ENCODE assay signal across 19 cellular contexts in the genomic region with DNA sequence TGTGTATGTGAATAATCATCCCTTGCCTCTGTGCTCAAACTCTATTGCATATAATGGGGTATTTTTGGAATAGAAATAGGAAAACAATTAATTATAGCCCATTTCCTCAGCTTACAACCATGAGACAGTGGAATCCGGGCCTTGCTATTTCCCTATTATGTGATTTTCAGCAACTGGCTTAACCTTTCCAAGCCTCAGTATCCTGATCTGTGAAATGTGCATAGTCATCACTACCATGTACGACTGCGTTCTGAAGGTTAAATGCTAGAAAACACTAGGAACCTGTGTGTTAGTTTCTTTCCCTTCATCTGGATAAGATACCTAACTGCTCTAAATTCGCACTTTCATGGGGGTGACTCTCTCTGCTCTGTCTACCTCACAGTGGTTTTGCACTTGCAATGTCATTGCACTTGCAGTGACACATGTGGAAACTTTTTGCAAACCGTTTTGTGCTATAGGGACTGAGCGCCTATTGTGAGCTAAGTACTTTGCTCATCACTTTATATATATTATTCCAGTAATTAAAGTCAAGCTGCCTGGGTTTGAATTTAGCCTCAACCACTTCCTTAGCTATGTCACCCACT. TPM values are rescaled to one million over a fixed set of nuclear protein-coding genes. Genes with fewer than 3 reads are reported as not detected.
A peak's percentile ranks its signal among the peaks of the same experiment; 100 is the strongest.
DNase-seq lines count a peak whose midpoint lies in the region; ATAC-seq, FAIRE-seq and TF ChIP-seq lines count a peak whose summit lies in the region.
"Had no signal": no experiment of that assay in that cellular context is flagged by ENCODE, and none has a peak within 500 bp of the region (broad histone marks: within the 10 kb centered on the region; RNA-seq: fewer than 3 reads in every experiment).

No MANE protein-coding gene starts in this region.

- TF ChIP-seq POLR2A in A549 (IDR thresholded peaks at IDR 0.05; ENCODE audit: low read length) (no peak), HCT116 (IDR thresholded peaks at IDR 0.05; ENCODE audit: borderline replicate concordance, extremely low read depth, insufficient read depth, insufficient read length) (no peak), endothelial cell of umbilical vein (IDR thresholded peaks at IDR 0.05; ENCODE audit: low read depth, low read length) (no peak), spleen (IDR thresholded peaks at IDR 0.05) (no peak), vagina (IDR thresholded peaks at IDR 0.05) (no peak)

- POLR2A ChIA-PET in A549 (lab: Yijun Ruan, JAX) (no interaction called here), HCT116 (lab: Charles Lee) (interaction anchor here (1.2 kb wide), 1 partner anchor 9 kb away, joined by 3 read pairs; no protein-coding TSS in a partner anchor), endothelial cell of umbilical vein (lab: Charles Lee) (no interaction called here)

- no peaks in the 10 kb centered on the region for H3K27me3 ChIP-seq in HCT116 (ENCODE audit: insufficient read depth, low read length)
- H3K27me3 ChIP-seq in endothelial cell of umbilical vein (ENCODE audit: control insufficient read depth in 2 of 2, insufficient read depth in 2 of 2, low read length in 2 of 2), result no peaks in the 10 kb centered on the region
- no peaks in the 10 kb centered on the region for H3K27me3 ChIP-seq in spleen (replicated peaks in 1 of 7)
- H3K27me3 ChIP-seq in vagina, result no peaks in the 10 kb centered on the region

- TF ChIP-seq EP300 in A549 (IDR thresholded peaks at IDR 0.05), result no peak

- H2AFZ ChIP-seq in HCT116 (ENCODE audit: low read depth, low read length, poor library complexity, severe bottlenecking) (no peak overlapping the region), endothelial cell of umbilical vein (ENCODE audit: low read depth, low read length) (no peak overlapping the region)
- H2AFZ ChIP-seq: GM23338, PC-9 had no signal

- H3K36me3 ChIP-seq in HCT116 (ENCODE audit: control insufficient read depth in 1 of 2, insufficient read depth in 2 of 2, low read length in 2 of 2), result no peaks in the 10 kb centered on the region
- H3K36me3 ChIP-seq in endothelial cell of umbilical vein (ENCODE audit: control insufficient read depth in 2 of 2, extremely low read depth in 1 of 2, insufficient read depth in 2 of 2, low read length in 2 of 2), result no peaks in the 10 kb centered on the region
- no peaks in the 10 kb centered on the region for H3K36me3 ChIP-seq in spleen
- H3K36me3 ChIP-seq in vagina, result no peaks in the 10 kb centered on the region

- FAIRE-seq in A549 (lab: Jason Lieb, UNC), result no peak
- no peak for FAIRE-seq in endothelial cell of umbilical vein (lab: Jason Lieb, UNC)

- BruUV-seq in HCT116 (replicated peaks; lab: Mats Ljungman, UMichigan) (no TSS peak), endothelial cell of umbilical vein (replicated peaks; lab: Mats Ljungman, UMichigan) (no TSS peak)

- H4K20me1 ChIP-seq in HCT116 (ENCODE audit: insufficient read depth), result no peaks in the 10 kb centered on the region
- H4K20me1 ChIP-seq in endothelial cell of umbilical vein (replicated peaks; ENCODE audit: control insufficient read depth, extremely low read depth, insufficient read depth, low read length), result no peaks in the 10 kb centered on the region

- H3K9me3 ChIP-seq in A549, result no peaks in the 10 kb centered on the region
- no peaks in the 10 kb centered on the region for H3K9me3 ChIP-seq in HCT116 (ENCODE audit: control insufficient read depth in 1 of 2, insufficient read depth in 1 of 2, low read depth in 1 of 2, low read length in 2 of 2)
- no peaks in the 10 kb centered on the region for H3K9me3 ChIP-seq in endothelial cell of umbilical vein (replicated peaks; ENCODE audit: control insufficient read depth, insufficient read depth, low read length)
- H3K9me3 ChIP-seq in spleen, result no peaks in the 10 kb centered on the region
- no peaks in the 10 kb centered on the region for H3K9me3 ChIP-seq in vagina

- CTCF ChIA-PET in A549 (lab: Yijun Ruan, JAX), result interaction anchor here (0.9 to 2.6 kb wide), 5 partner anchors 8 to 239 kb away, joined by 3 to 8 read pairs (median 4); no protein-coding TSS in a partner anchor
- CTCF ChIA-PET in HCT116 (lab: Charles Lee), result interaction anchor here (0.6 to 2.4 kb wide), 2 partner anchors 21 to 145 kb away, joined by 3 to 9 read pairs; no protein-coding TSS in a partner anchor
- CTCF ChIA-PET in endothelial cell of umbilical vein (lab: Charles Lee), result interaction anchor here (1.0 kb wide), 3 partner anchors 9 to 239 kb away, joined by 3 read pairs; partner anchors contain the start of gene RNF141

- H3K4me2 ChIP-seq in A549 (no peak overlapping the region), HCT116 (ENCODE audit: low read length) (peak overlapping the region; percentile 71; the same call in 1 of the 2 replicates), endothelial cell of umbilical vein (ENCODE audit: insufficient read depth, low read length) (no peak overlapping the region)
- H3K4me2 ChIP-seq: GM23338, PC-9 had no signal

- H3K9ac ChIP-seq in HCT116 (ENCODE audit: low read length) (no peak overlapping the region), endothelial cell of umbilical vein (replicated peaks; ENCODE audit: extremely low read depth, insufficient read depth, low read length) (no peak overlapping the region)

- H3K4me3 ChIP-seq in A549, result no peak overlapping the region
- H3K4me3 ChIP-seq in HCT116 (replicated peaks in 1 of 2; ENCODE audit: low read depth in 1 of 2, low read length in 2 of 2), result no peak overlapping the region
- H3K4me3 ChIP-seq in endothelial cell of umbilical vein (replicated peaks in 1 of 3; ENCODE audit: insufficient read depth in 1 of 3, low read depth in 1 of 3, low read length in 3 of 3), result no peak overlapping the region
- no peak overlapping the region for H3K4me3 ChIP-seq in spleen
- no peak overlapping the region for H3K4me3 ChIP-seq in vagina
- H3K4me3 ChIP-seq: GM23338, PC-9 had no signal

- H3K79me2 ChIP-seq in HCT116 (ENCODE audit: insufficient read depth, low read length), result no peaks in the 10 kb centered on the region
- no peaks in the 10 kb centered on the region for H3K79me2 ChIP-seq in endothelial cell of umbilical vein (ENCODE audit: control insufficient read depth, insufficient read depth, low read length)

- TF ChIP-seq RAD21 in A549 (conservative IDR thresholded peaks at IDR 0.05 in 1 of 2, IDR thresholded peaks at IDR 0.05 in 1 of 2) (no peak), HCT116 (IDR thresholded peaks at IDR 0.05; ENCODE audit: low read depth) (no peak)

- H3K27ac ChIP-seq in A549 (no peak overlapping the region), HCT116 (ENCODE audit: low read depth, low read length) (no peak overlapping the region; the same call in 1 of the 2 replicates), endothelial cell of umbilical vein (ENCODE audit: insufficient read depth, low read depth, low read length) (no peak overlapping the region), spleen (peak overlapping the region in 5 of 8 donors; percentile 25 to 57 (median 40)), vagina (no peak overlapping the region)
- H3K27ac ChIP-seq: PC-9, RWPE1 had no signal

- WGBS in A549 (ENCODE audit: missing lambda C conversion rate), result 87% methylated on average over 6 of the region's 6 CpGs
- WGBS in spleen, 5 donors, result 63 to 79% (median 72%) methylated on average over 6 of the region's 6 CpGs

- RAD21 ChIA-PET in HCT116 (lab: Charles Lee; ENCODE audit: low non-redundant PET in 1 of 2, low total read pairs in 2 of 2, uncharacterized antibody in 2 of 2, unreplicated experiment in 2 of 2), result no interaction called here

- DNase-seq in A549 (ENCODE audit: low read depth in 1 of 2, low spot score in 1 of 2), result no peak
- no peak for DNase-seq in HCT116 (ENCODE audit: low read depth, low spot score)
- peak; percentile 35 for DNase-seq in endothelial cell of umbilical vein (ENCODE audit: low read depth, low spot score)
- DNase-seq in spleen, result no peak
- DNase-seq in SHP77 (lab: John Stamatoyannopoulos, UW), result no peak
- no peak for DNase-seq in vagina (ENCODE audit: extremely low spot score in 2 of 2)
- DNase-seq in mesenteric fat pad (ENCODE audit: low spot score), result no peak
- DNase-seq: ACHN, C1 segment of cervical spinal cord, DMS79 treated with DMSO at 0.1 percent for 48 hours, HCEC 1CT, NCI-H187, NCI-H2107, NCI-H510A, NCI-H774, PC-9 had no signal

- dilution Hi-C loops in endothelial cell of umbilical vein (cut with MboI; ENCODE audit: extremely low pct_ligation_motif_present, low sequenced_read_pairs), result no loop called here

- intact Hi-C loops in HCT116 (cut with micrococcal nuclease), result no loop called here
- intact Hi-C loops in endothelial cell of umbilical vein (cut with micrococcal nuclease), result no loop called here
- intact Hi-C loops in spleen (cut with DNase I; ENCODE audit: low total_unique reads), result loop anchor here (10.0 kb wide), 1 partner anchor 81 kb away; the partner anchor contains the start of gene LYVE1
- intact Hi-C loops in vagina (cut with DNase I), result no loop called here

- H3K9me1 ChIP-seq in endothelial cell of umbilical vein (replicated peaks; ENCODE audit: control insufficient read depth, extremely low read depth, insufficient read depth, low read length), result no peaks in the 10 kb centered on the region

- TF ChIP-seq CTCF in A549 (IDR thresholded peaks at IDR 0.05), result no peak
- no peak for TF ChIP-seq CTCF in HCT116 (IDR thresholded peaks at IDR 0.05 in 2 of 3, conservative IDR thresholded peaks at IDR 0.05 in 1 of 3; ENCODE audit: borderline replicate concordance in 1 of 3, insufficient read depth in 1 of 3, low read depth in 2 of 3, low read length in 2 of 3)
- no peak for TF ChIP-seq CTCF in endothelial cell of umbilical vein (IDR thresholded peaks at IDR 0.05; ENCODE audit: extremely low read depth in 1 of 2, insufficient read depth in 1 of 2, low read depth in 1 of 2, low read length in 2 of 2)
- no peak for TF ChIP-seq CTCF in spleen (IDR thresholded peaks at IDR 0.05 in 8 of 11, conservative IDR thresholded peaks at IDR 0.05 in 3 of 11)
- TF ChIP-seq CTCF in vagina (IDR thresholded peaks at IDR 0.05), result no peak

- H3K4me1 ChIP-seq in A549 (peaks cover 12% of the 10 kb centered on the region), HCT116 (ENCODE audit: control insufficient read depth in 1 of 2, insufficient read depth in 2 of 2, low read length in 2 of 2) (peaks cover 54 to 81% of the 10 kb centered on the region in 2 experiments), endothelial cell of umbilical vein (ENCODE audit: control insufficient read depth, extremely low read depth, insufficient read depth, low read length) (no peaks in the 10 kb centered on the region), spleen (peaks cover 15 to 89% (median 45%) of the 10 kb centered on the region in 6 donors), vagina (peaks cover 28% of the 10 kb centered on the region)

- ATAC-seq in A549, result no peak
- no peak for ATAC-seq in HCT116
- ATAC-seq in GM18858 (IDR thresholded peaks at IDR 0.05; ENCODE audit: unreplicated experiment), result no peak
- ATAC-seq: GM23338 had no signal

- no peaks in the 10 kb centered on the region for H3K9me2 ChIP-seq in HCT116 (ENCODE audit: insufficient read depth)

RNA-seq across cellular contexts. Expression of gene IRAG1, which starts 48.3 kb away (rescaled TPM):
- polyA plus RNA-seq in A549 (2011; rRNA removed) (0.05 TPM in 1 of 2 replicates, not detected in the other), A549 (2017; fragmentation: RNase III; extraction: RNeasy Plus Mini Kit Qiagen cat#74134 plus additional on column Dnase treatment) (0.03 to 0.12 TPM in 2 of 3 replicates, not detected in the other), endothelial cell of umbilical vein (0.22 and 0.24 TPM in 2 replicates), spleen (1 to 10 TPM; 2.8 to 3.3 (median 3.1) TPM)
- polyA plus RNA-seq in A549 (2012; cell fraction: cytosol; rRNA removed), result not detected in 2 replicates
- 0.01 TPM in 1 of 2 replicates, not detected in the other for polyA plus RNA-seq in A549 (2012; cell fraction: nucleus; rRNA removed)
- polyA minus RNA-seq in A549 (2011; rRNA and poly(A)+ RNA removed), result 0.15 TPM in 1 of 2 replicates, not detected in the other
- total RNA-seq in HCT116 (2021; ENCODE audit: unreplicated experiment) (3.7 TPM), endothelial cell of umbilical vein (0.35 and 0.38 TPM in 2 replicates), spleen (10 to 100 TPM in 5 of 7 donors, 1 to 10 TPM in 2; 4.9 to 15.6 (median 12.2) TPM), vagina (18.2 TPM), mesenteric fat pad (24.8 TPM)
- 2.0 and 2.3 TPM in 2 replicates for polyA plus RNA-seq in HCT116 (2012)
- polyA plus RNA-seq in endothelial cell of umbilical vein (2011; cell fraction: cytosol; rRNA removed), result 0.17 TPM in 2 replicates
- 0.22 and 0.29 TPM in 2 replicates for polyA plus RNA-seq in endothelial cell of umbilical vein (2011; cell fraction: nucleus; rRNA removed)
- polyA plus RNA-seq in endothelial cell of umbilical vein (2012), result 0.74 and 1.0 TPM in 2 replicates
- 0.59 and 0.70 TPM in 2 replicates for polyA minus RNA-seq in endothelial cell of umbilical vein
- polyA minus RNA-seq in endothelial cell of umbilical vein (2011; cell fraction: cytosol; rRNA and poly(A)+ RNA removed), result not detected
- 0.24 and 0.34 TPM in 2 replicates for polyA minus RNA-seq in endothelial cell of umbilical vein (2011; cell fraction: nucleus; rRNA and poly(A)+ RNA removed)

Comparison
In these comparisons a context has a peak if more than half of its experiments do, and no peak if none do; other contexts are left out.
1. H3K27ac ChIP-seq: peak in spleen (5 of 8); none in A549 (0 of 2), HCT116 (single experiment), endothelial cell of umbilical vein (single experiment) and vagina (single experiment).